1 cellular context compared by ENCODE assay signal in the genomic region with DNA sequence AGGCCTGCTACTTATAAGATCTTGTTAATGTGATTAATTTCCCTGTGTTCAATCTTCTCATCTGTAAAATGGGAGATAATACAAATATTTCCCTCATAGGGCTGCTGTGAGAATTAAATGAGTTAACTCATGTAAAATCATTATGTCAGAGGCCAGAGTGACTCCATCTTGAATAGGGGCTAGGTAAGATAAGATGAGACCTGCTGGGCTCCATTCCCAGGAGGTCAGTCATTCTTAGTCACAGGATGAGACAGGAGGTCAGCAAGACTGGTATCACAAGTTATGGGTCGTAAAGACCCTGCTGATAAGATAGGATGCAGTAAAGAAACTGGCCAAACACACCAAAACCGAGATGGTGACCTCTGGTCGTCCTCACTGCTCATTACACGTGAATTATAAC.
A peak's percentile ranks its signal among the peaks of the same experiment; 100 is the strongest.
TF ChIP-seq lines count a peak whose summit lies in the region.

No MANE protein-coding gene starts in this region.

TF ChIP-seq in WTC11, 78 proteins besides CTCF, POLR2A, EP300 and RAD21 (continued from another document):
- TF ChIP-seq, protein P1, sequence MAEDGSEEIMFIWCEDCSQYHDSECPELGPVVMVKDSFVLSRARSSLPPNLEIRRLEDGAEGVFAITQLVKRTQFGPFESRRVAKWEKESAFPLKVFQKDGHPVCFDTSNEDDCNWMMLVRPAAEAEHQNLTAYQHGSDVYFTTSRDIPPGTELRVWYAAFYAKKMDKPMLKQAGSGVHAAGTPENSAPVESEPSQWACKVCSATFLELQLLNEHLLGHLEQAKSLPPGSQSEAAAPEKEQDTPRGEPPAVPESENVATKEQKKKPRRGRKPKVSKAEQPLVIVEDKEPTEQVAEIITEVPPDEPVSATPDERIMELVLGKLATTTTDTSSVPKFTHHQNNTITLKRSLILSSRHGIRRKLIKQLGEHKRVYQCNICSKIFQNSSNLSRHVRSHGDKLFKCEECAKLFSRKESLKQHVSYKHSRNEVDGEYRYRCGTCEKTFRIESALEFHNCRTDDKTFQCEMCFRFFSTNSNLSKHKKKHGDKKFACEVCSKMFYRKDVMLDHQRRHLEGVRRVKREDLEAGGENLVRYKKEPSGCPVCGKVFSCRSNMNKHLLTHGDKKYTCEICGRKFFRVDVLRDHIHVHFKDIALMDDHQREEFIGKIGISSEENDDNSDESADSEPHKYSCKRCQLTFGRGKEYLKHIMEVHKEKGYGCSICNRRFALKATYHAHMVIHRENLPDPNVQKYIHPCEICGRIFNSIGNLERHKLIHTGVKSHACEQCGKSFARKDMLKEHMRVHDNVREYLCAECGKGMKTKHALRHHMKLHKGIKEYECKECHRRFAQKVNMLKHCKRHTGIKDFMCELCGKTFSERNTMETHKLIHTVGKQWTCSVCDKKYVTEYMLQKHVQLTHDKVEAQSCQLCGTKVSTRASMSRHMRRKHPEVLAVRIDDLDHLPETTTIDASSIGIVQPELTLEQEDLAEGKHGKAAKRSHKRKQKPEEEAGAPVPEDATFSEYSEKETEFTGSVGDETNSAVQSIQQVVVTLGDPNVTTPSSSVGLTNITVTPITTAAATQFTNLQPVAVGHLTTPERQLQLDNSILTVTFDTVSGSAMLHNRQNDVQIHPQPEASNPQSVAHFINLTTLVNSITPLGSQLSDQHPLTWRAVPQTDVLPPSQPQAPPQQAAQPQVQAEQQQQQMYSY (CRISPR knock-in tag; IDR thresholded peaks at IDR 0.05): no peak
- TF ChIP-seq, protein P2, sequence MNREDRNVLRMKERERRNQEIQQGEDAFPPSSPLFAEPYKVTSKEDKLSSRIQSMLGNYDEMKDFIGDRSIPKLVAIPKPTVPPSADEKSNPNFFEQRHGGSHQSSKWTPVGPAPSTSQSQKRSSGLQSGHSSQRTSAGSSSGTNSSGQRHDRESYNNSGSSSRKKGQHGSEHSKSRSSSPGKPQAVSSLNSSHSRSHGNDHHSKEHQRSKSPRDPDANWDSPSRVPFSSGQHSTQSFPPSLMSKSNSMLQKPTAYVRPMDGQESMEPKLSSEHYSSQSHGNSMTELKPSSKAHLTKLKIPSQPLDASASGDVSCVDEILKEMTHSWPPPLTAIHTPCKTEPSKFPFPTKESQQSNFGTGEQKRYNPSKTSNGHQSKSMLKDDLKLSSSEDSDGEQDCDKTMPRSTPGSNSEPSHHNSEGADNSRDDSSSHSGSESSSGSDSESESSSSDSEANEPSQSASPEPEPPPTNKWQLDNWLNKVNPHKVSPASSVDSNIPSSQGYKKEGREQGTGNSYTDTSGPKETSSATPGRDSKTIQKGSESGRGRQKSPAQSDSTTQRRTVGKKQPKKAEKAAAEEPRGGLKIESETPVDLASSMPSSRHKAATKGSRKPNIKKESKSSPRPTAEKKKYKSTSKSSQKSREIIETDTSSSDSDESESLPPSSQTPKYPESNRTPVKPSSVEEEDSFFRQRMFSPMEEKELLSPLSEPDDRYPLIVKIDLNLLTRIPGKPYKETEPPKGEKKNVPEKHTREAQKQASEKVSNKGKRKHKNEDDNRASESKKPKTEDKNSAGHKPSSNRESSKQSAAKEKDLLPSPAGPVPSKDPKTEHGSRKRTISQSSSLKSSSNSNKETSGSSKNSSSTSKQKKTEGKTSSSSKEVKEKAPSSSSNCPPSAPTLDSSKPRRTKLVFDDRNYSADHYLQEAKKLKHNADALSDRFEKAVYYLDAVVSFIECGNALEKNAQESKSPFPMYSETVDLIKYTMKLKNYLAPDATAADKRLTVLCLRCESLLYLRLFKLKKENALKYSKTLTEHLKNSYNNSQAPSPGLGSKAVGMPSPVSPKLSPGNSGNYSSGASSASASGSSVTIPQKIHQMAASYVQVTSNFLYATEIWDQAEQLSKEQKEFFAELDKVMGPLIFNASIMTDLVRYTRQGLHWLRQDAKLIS (CRISPR knock-in tag; IDR thresholded peaks at IDR 0.05; ENCODE audit: borderline replicate concordance): no peak
- peak; percentile 69 for TF ChIP-seq ZNF423 (CRISPR knock-in tag; IDR thresholded peaks at IDR 0.05)
- TF ChIP-seq, protein P3, sequence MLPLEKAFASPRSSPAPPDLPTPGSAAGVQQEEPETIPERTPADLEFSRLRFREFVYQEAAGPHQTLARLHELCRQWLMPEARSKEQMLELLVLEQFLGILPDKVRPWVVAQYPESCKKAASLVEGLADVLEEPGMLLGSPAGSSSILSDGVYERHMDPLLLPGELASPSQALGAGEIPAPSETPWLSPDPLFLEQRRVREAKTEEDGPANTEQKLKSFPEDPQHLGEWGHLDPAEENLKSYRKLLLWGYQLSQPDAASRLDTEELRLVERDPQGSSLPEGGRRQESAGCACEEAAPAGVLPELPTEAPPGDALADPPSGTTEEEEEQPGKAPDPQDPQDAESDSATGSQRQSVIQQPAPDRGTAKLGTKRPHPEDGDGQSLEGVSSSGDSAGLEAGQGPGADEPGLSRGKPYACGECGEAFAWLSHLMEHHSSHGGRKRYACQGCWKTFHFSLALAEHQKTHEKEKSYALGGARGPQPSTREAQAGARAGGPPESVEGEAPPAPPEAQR (CRISPR knock-in tag; IDR thresholded peaks at IDR 0.05): peak; percentile 94
- TF ChIP-seq, protein P4, sequence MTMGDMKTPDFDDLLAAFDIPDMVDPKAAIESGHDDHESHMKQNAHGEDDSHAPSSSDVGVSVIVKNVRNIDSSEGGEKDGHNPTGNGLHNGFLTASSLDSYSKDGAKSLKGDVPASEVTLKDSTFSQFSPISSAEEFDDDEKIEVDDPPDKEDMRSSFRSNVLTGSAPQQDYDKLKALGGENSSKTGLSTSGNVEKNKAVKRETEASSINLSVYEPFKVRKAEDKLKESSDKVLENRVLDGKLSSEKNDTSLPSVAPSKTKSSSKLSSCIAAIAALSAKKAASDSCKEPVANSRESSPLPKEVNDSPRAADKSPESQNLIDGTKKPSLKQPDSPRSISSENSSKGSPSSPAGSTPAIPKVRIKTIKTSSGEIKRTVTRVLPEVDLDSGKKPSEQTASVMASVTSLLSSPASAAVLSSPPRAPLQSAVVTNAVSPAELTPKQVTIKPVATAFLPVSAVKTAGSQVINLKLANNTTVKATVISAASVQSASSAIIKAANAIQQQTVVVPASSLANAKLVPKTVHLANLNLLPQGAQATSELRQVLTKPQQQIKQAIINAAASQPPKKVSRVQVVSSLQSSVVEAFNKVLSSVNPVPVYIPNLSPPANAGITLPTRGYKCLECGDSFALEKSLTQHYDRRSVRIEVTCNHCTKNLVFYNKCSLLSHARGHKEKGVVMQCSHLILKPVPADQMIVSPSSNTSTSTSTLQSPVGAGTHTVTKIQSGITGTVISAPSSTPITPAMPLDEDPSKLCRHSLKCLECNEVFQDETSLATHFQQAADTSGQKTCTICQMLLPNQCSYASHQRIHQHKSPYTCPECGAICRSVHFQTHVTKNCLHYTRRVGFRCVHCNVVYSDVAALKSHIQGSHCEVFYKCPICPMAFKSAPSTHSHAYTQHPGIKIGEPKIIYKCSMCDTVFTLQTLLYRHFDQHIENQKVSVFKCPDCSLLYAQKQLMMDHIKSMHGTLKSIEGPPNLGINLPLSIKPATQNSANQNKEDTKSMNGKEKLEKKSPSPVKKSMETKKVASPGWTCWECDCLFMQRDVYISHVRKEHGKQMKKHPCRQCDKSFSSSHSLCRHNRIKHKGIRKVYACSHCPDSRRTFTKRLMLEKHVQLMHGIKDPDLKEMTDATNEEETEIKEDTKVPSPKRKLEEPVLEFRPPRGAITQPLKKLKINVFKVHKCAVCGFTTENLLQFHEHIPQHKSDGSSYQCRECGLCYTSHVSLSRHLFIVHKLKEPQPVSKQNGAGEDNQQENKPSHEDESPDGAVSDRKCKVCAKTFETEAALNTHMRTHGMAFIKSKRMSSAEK (CRISPR knock-in tag; IDR thresholded peaks at IDR 0.05; ENCODE audit: borderline replicate concordance): 0 out of 2 replicates have a peak, but pooled peaks have one; percentile 41
- no peak for TF ChIP-seq NR2C2 (CRISPR knock-in tag; IDR thresholded peaks at IDR 0.05)
